Comparison of ENCODE assay signal across 1 cellular context in the genomic region with DNA sequence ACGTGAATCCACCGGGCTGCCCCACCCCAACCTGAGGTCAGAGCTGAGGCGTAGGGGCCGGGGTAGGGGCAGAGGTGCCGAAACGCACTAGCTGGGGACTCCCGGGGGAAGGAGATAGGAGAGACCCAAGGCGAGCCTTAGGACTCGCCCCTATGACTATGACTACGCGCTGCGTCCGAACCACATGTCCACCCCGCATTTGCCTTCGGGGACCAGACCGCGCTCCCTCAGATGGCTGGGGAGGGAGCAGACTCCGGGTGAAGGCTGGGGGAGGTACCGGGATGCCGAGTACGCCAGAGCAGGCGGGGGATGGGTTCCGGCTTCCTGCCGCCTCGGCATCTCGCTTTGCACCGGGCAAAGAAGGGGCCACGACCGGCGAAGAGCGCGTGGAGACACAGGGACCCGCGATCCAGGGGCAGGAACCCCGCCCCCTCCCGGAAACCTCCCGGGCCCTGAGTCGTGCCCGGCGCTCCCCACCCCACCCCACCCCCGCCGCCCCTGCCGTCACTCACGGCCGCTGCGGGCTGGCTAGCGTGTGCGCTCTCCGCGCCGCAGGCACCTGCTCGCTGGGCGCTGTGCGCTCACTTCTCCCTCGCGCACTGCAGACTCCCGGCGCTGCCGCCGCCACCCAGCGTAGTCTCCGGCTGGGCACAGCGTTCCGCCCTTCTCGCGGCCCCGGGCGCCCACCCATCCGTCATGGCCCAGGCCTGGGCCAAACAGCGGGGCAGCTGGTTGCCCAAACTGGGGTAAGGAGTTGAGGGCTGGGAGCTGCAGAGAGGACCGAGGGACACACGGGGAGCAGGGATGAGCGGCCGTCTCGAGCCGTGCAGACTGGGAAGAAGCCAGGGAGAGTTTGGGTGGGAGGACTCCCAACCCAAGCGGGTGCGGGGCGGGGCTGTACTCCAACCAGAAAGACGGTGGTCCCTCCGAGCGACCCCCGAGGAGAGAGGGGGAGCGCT.
TF ChIP-seq lines count a peak whose summit lies in the region.

No MANE protein-coding gene starts in this region.

TF ChIP-seq in HEK293, 187 proteins besides CTCF, POLR2A, EP300 and RAD21 (continued from another document and continues in another):
- TF ChIP-seq, protein P1, sequence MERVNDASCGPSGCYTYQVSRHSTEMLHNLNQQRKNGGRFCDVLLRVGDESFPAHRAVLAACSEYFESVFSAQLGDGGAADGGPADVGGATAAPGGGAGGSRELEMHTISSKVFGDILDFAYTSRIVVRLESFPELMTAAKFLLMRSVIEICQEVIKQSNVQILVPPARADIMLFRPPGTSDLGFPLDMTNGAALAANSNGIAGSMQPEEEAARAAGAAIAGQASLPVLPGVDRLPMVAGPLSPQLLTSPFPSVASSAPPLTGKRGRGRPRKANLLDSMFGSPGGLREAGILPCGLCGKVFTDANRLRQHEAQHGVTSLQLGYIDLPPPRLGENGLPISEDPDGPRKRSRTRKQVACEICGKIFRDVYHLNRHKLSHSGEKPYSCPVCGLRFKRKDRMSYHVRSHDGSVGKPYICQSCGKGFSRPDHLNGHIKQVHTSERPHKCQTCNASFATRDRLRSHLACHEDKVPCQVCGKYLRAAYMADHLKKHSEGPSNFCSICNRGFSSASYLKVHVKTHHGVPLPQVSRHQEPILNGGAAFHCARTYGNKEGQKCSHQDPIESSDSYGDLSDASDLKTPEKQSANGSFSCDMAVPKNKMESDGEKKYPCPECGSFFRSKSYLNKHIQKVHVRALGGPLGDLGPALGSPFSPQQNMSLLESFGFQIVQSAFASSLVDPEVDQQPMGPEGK (tag by site-specific recombination; IDR thresholded peaks at IDR 0.05), result peak; percentile 36
- TF ChIP-seq ZNF366 (tag by site-specific recombination; conservative IDR thresholded peaks at IDR 0.05) (no peak), ZNF585B (tag by site-specific recombination; IDR thresholded peaks at IDR 0.05) (no peak), ZSCAN30 (tag by site-specific recombination; IDR thresholded peaks at IDR 0.05) (no peak), ZNF530 (tag by site-specific recombination; IDR thresholded peaks at IDR 0.05; ENCODE audit: low read depth) (no peak), ZNF311 (tag by site-specific recombination; IDR thresholded peaks at IDR 0.05; ENCODE audit: borderline replicate concordance) (no peak), KLF16 (tag by site-specific recombination; IDR thresholded peaks at IDR 0.05) (peak; percentile 49; the same call in 1 of the 2 replicates), ZNF560 (tag by site-specific recombination; IDR thresholded peaks at IDR 0.05; ENCODE audit: borderline replicate concordance) (no peak), ZBTB17 (tag by site-specific recombination; IDR thresholded peaks at IDR 0.05) (peak; percentile 68), ZNF561 (tag by site-specific recombination; IDR thresholded peaks at IDR 0.05; ENCODE audit: borderline replicate concordance) (peak; percentile 51; the same call in 1 of the 2 replicates), ZNF10 (tag by site-specific recombination; IDR thresholded peaks at IDR 0.05) (no peak), ZSCAN16 (tag by site-specific recombination; IDR thresholded peaks at IDR 0.05) (no peak), GLIS2 (tag by site-specific recombination; IDR thresholded peaks at IDR 0.05) (peak; percentile 90), RBAK (tag by site-specific recombination; IDR thresholded peaks at IDR 0.05) (0 out of 2 replicates have a peak, but pooled peaks have one; percentile 15), ZNF341 (tag by site-specific recombination; IDR thresholded peaks at IDR 0.05; ENCODE audit: low read depth) (peak; percentile 38), HOXD13 (CRISPR knock-in tag; IDR thresholded peaks at IDR 0.05; ENCODE audit: borderline replicate concordance) (no peak), ZNF791 (tag by site-specific recombination; IDR thresholded peaks at IDR 0.05) (no peak), YY2 (tag by site-specific recombination; IDR thresholded peaks at IDR 0.05) (no peak), ZNF785 (tag by site-specific recombination; IDR thresholded peaks at IDR 0.05) (no peak; the same call in 1 of the 2 replicates), ZFP41 (tag by site-specific recombination; IDR thresholded peaks at IDR 0.05; ENCODE audit: borderline replicate concordance) (no peak), SCRT2 (tag by site-specific recombination; IDR thresholded peaks at IDR 0.05) (0 out of 2 replicates have a peak, but pooled peaks have one; percentile 17), ZNF266 (tag by site-specific recombination; IDR thresholded peaks at IDR 0.05; ENCODE audit: low read depth) (no peak), ZNF624 (tag by site-specific recombination; IDR thresholded peaks at IDR 0.05) (no peak), ZNF184 (tag by site-specific recombination; IDR thresholded peaks at IDR 0.05) (no peak), ZNF596 (tag by site-specific recombination; IDR thresholded peaks at IDR 0.05) (no peak), GLI2 (tag by site-specific recombination; IDR thresholded peaks at IDR 0.05; ENCODE audit: borderline replicate concordance, low read depth) (no peak)
- TF ChIP-seq, protein P2, sequence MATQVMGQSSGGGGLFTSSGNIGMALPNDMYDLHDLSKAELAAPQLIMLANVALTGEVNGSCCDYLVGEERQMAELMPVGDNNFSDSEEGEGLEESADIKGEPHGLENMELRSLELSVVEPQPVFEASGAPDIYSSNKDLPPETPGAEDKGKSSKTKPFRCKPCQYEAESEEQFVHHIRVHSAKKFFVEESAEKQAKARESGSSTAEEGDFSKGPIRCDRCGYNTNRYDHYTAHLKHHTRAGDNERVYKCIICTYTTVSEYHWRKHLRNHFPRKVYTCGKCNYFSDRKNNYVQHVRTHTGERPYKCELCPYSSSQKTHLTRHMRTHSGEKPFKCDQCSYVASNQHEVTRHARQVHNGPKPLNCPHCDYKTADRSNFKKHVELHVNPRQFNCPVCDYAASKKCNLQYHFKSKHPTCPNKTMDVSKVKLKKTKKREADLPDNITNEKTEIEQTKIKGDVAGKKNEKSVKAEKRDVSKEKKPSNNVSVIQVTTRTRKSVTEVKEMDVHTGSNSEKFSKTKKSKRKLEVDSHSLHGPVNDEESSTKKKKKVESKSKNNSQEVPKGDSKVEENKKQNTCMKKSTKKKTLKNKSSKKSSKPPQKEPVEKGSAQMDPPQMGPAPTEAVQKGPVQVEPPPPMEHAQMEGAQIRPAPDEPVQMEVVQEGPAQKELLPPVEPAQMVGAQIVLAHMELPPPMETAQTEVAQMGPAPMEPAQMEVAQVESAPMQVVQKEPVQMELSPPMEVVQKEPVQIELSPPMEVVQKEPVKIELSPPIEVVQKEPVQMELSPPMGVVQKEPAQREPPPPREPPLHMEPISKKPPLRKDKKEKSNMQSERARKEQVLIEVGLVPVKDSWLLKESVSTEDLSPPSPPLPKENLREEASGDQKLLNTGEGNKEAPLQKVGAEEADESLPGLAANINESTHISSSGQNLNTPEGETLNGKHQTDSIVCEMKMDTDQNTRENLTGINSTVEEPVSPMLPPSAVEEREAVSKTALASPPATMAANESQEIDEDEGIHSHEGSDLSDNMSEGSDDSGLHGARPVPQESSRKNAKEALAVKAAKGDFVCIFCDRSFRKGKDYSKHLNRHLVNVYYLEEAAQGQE (tag by site-specific recombination; IDR thresholded peaks at IDR 0.05), result no peak
- TF ChIP-seq, protein P3, sequence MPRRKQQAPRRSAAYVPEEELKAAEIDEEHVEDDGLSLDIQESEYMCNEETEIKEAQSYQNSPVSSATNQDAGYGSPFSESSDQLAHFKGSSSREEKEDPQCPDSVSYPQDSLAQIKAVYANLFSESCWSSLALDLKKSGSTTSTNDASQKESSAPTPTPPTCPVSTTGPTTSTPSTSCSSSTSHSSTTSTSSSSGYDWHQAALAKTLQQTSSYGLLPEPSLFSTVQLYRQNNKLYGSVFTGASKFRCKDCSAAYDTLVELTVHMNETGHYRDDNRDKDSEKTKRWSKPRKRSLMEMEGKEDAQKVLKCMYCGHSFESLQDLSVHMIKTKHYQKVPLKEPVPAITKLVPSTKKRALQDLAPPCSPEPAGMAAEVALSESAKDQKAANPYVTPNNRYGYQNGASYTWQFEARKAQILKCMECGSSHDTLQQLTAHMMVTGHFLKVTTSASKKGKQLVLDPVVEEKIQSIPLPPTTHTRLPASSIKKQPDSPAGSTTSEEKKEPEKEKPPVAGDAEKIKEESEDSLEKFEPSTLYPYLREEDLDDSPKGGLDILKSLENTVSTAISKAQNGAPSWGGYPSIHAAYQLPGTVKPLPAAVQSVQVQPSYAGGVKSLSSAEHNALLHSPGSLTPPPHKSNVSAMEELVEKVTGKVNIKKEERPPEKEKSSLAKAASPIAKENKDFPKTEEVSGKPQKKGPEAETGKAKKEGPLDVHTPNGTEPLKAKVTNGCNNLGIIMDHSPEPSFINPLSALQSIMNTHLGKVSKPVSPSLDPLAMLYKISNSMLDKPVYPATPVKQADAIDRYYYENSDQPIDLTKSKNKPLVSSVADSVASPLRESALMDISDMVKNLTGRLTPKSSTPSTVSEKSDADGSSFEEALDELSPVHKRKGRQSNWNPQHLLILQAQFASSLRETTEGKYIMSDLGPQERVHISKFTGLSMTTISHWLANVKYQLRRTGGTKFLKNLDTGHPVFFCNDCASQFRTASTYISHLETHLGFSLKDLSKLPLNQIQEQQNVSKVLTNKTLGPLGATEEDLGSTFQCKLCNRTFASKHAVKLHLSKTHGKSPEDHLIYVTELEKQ (tag by site-specific recombination; IDR thresholded peaks at IDR 0.05; ENCODE audit: borderline replicate concordance), result no peak
- TF ChIP-seq, protein P4, sequence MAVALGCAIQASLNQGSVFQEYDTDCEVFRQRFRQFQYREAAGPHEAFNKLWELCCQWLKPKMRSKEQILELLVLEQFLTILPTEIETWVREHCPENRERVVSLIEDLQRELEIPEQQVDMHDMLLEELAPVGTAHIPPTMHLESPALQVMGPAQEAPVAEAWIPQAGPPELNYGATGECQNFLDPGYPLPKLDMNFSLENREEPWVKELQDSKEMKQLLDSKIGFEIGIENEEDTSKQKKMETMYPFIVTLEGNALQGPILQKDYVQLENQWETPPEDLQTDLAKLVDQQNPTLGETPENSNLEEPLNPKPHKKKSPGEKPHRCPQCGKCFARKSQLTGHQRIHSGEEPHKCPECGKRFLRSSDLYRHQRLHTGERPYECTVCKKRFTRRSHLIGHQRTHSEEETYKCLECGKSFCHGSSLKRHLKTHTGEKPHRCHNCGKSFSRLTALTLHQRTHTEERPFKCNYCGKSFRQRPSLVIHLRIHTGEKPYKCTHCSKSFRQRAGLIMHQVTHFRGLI (tag by site-specific recombination; IDR thresholded peaks at IDR 0.05), result peak; percentile 98
- TF ChIP-seq, protein P5, sequence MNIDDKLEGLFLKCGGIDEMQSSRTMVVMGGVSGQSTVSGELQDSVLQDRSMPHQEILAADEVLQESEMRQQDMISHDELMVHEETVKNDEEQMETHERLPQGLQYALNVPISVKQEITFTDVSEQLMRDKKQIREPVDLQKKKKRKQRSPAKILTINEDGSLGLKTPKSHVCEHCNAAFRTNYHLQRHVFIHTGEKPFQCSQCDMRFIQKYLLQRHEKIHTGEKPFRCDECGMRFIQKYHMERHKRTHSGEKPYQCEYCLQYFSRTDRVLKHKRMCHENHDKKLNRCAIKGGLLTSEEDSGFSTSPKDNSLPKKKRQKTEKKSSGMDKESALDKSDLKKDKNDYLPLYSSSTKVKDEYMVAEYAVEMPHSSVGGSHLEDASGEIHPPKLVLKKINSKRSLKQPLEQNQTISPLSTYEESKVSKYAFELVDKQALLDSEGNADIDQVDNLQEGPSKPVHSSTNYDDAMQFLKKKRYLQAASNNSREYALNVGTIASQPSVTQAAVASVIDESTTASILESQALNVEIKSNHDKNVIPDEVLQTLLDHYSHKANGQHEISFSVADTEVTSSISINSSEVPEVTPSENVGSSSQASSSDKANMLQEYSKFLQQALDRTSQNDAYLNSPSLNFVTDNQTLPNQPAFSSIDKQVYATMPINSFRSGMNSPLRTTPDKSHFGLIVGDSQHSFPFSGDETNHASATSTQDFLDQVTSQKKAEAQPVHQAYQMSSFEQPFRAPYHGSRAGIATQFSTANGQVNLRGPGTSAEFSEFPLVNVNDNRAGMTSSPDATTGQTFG (tag by site-specific recombination; IDR thresholded peaks at IDR 0.05; ENCODE audit: borderline replicate concordance), result no peak
- TF ChIP-seq, protein P6, sequence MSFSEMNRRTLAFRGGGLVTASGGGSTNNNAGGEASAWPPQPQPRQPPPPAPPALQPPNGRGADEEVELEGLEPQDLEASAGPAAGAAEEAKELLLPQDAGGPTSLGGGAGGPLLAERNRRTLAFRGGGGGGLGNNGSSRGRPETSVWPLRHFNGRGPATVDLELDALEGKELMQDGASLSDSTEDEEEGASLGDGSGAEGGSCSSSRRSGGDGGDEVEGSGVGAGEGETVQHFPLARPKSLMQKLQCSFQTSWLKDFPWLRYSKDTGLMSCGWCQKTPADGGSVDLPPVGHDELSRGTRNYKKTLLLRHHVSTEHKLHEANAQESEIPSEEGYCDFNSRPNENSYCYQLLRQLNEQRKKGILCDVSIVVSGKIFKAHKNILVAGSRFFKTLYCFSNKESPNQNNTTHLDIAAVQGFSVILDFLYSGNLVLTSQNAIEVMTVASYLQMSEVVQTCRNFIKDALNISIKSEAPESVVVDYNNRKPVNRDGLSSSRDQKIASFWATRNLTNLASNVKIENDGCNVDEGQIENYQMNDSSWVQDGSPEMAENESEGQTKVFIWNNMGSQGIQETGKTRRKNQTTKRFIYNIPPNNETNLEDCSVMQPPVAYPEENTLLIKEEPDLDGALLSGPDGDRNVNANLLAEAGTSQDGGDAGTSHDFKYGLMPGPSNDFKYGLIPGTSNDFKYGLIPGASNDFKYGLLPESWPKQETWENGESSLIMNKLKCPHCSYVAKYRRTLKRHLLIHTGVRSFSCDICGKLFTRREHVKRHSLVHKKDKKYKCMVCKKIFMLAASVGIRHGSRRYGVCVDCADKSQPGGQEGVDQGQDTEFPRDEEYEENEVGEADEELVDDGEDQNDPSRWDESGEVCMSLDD (tag by site-specific recombination; IDR thresholded peaks at IDR 0.05), result peak; percentile 45
- TF ChIP-seq, protein P7, sequence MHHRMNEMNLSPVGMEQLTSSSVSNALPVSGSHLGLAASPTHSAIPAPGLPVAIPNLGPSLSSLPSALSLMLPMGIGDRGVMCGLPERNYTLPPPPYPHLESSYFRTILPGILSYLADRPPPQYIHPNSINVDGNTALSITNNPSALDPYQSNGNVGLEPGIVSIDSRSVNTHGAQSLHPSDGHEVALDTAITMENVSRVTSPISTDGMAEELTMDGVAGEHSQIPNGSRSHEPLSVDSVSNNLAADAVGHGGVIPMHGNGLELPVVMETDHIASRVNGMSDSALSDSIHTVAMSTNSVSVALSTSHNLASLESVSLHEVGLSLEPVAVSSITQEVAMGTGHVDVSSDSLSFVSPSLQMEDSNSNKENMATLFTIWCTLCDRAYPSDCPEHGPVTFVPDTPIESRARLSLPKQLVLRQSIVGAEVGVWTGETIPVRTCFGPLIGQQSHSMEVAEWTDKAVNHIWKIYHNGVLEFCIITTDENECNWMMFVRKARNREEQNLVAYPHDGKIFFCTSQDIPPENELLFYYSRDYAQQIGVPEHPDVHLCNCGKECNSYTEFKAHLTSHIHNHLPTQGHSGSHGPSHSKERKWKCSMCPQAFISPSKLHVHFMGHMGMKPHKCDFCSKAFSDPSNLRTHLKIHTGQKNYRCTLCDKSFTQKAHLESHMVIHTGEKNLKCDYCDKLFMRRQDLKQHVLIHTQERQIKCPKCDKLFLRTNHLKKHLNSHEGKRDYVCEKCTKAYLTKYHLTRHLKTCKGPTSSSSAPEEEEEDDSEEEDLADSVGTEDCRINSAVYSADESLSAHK (tag by site-specific recombination; IDR thresholded peaks at IDR 0.05), result no peak
- TF ChIP-seq, protein P8, sequence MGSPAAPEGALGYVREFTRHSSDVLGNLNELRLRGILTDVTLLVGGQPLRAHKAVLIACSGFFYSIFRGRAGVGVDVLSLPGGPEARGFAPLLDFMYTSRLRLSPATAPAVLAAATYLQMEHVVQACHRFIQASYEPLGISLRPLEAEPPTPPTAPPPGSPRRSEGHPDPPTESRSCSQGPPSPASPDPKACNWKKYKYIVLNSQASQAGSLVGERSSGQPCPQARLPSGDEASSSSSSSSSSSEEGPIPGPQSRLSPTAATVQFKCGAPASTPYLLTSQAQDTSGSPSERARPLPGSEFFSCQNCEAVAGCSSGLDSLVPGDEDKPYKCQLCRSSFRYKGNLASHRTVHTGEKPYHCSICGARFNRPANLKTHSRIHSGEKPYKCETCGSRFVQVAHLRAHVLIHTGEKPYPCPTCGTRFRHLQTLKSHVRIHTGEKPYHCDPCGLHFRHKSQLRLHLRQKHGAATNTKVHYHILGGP (tag by site-specific recombination; IDR thresholded peaks at IDR 0.05), result no peak
